ENCODE assay signal across 14 cellular contexts in genomic region chr14:74888164-74889158, GRCh38. TPM values are rescaled to one million over a fixed set of nuclear protein-coding genes. Genes with fewer than 3 reads are reported as not detected.
DNase-seq lines count a peak whose midpoint lies in the region; ATAC-seq, FAIRE-seq and TF ChIP-seq lines count a peak whose summit lies in the region.
"Had no signal": no experiment of that assay in that cellular context is flagged by ENCODE, and none has a peak within 500 bp of the region (broad histone marks: within the 10 kb centered on the region; RNA-seq: fewer than 3 reads in every experiment).

No MANE protein-coding gene starts in this region.

- H3K9me3 Mint-ChIP-seq in CD4-positive, CD25-positive, alpha-beta regulatory T cell = no peaks in the 10 kb centered on the region
- H3K9me3 Mint-ChIP-seq in activated T-helper 2 cell treated with anti-CD3 and anti-CD28 coated beads, Interferon-gamma antibody, Interleukin-2, Interleukin-4, amounts not matched to agents 10 μg/mL and 5 μg/mL and 100 μg/mL, durations not matched to agents 14 hours and 24 hours and 36 hours = no peaks in the 10 kb centered on the region

- H3K36me3 ChIP-seq in CD4-positive, CD25-positive, alpha-beta regulatory T cell (ENCODE audit: control insufficient read depth, insufficient read depth, low read length) = peaks cover 67% of the 10 kb centered on the region
- peaks cover 70% of the 10 kb centered on the region for H3K36me3 ChIP-seq in HUES48 (ENCODE audit: control insufficient read depth, insufficient read depth, low read length)
- H3K36me3 ChIP-seq in left ventricle myocardium inferior = peaks cover 59% of the 10 kb centered on the region

- H3K4me3 Mint-ChIP-seq in CD4-positive, CD25-positive, alpha-beta regulatory T cell = peak overlapping the region in 1 of 4 donors; percentile 10
- H3K4me3 Mint-ChIP-seq in activated T-helper 2 cell treated with anti-CD3 and anti-CD28 coated beads, Interferon-gamma antibody, Interleukin-2, Interleukin-4, amounts not matched to agents 10 μg/mL and 5 μg/mL and 100 μg/mL, durations not matched to agents 14 hours and 24 hours and 36 hours (ENCODE audit: low read depth) = no peak overlapping the region

- H3K4me3 ChIP-seq in CD4-positive, CD25-positive, alpha-beta regulatory T cell (ENCODE audit: low read depth, low read length) = peak overlapping the region; percentile 16
- H3K4me3 ChIP-seq in HUES48 (ENCODE audit: low read depth, low read length) = no peak overlapping the region
- no peak overlapping the region for H3K4me3 ChIP-seq in left ventricle myocardium inferior

- peaks cover 36% of the 10 kb centered on the region for H3K36me3 Mint-ChIP-seq in CD4-positive, CD25-positive, alpha-beta regulatory T cell
- peaks cover 81% of the 10 kb centered on the region for H3K36me3 Mint-ChIP-seq in activated T-helper 2 cell treated with anti-CD3 and anti-CD28 coated beads, Interferon-gamma antibody, Interleukin-2, Interleukin-4, amounts not matched to agents 10 μg/mL and 5 μg/mL and 100 μg/mL, durations not matched to agents 14 hours and 24 hours and 36 hours (ENCODE audit: low read depth)

- no peak overlapping the region for H3K27ac ChIP-seq in CD4-positive, CD25-positive, alpha-beta regulatory T cell (ENCODE audit: insufficient read depth, low read length, poor library complexity, severe bottlenecking)
- peak overlapping the region; percentile 26 for H3K27ac ChIP-seq in HUES48 (ENCODE audit: low read depth, low read length)
- no peak overlapping the region for H3K27ac ChIP-seq in left ventricle myocardium inferior (replicated peaks)
- H3K27ac ChIP-seq: epithelial cell of prostate had no signal

- H3K9ac ChIP-seq in HUES48 (ENCODE audit: low read depth, low read length) = no peak overlapping the region

- H3K27ac Mint-ChIP-seq in CD4-positive, CD25-positive, alpha-beta regulatory T cell = peak overlapping the region; percentile 56 to 74 (median 74)
- peak overlapping the region; percentile 26 for H3K27ac Mint-ChIP-seq in activated T-helper 2 cell treated with anti-CD3 and anti-CD28 coated beads, Interferon-gamma antibody, Interleukin-2, Interleukin-4, amounts not matched to agents 10 μg/mL and 5 μg/mL and 100 μg/mL, durations not matched to agents 14 hours and 24 hours and 36 hours

- intact Hi-C loops in activated T-helper 2 cell treated with anti-CD3 and anti-CD28 coated beads, Interferon-gamma antibody, Interleukin-2, Interleukin-4, amounts not matched to agents 10 μg/mL and 5 μg/mL and 100 μg/mL, durations not matched to agents 14 hours and 24 hours and 36 hours (cut with micrococcal nuclease) = no loop called here
- intact Hi-C loops in posterior cingulate gyrus (cut with DNase I) (no loop called here), left ventricle myocardium inferior (cut with micrococcal nuclease) (no loop called here)

- DNase-seq in CD4-positive, CD25-positive, alpha-beta regulatory T cell = no peak
- DNase-seq in activated T-helper 2 cell treated with anti-CD3 and anti-CD28 coated beads, Interferon-gamma antibody, Interleukin-2, Interleukin-4, amounts not matched to agents 10 μg/mL and 5 μg/mL and 100 μg/mL, durations not matched to agents 14 hours and 24 hours and 36 hours (ENCODE audit: low spot score) = no peak
- DNase-seq in islet precursor cell (peak; percentile 74), urothelium cell line (ENCODE audit: low spot score) (no peak), posterior cingulate gyrus (no peak), left ventricle myocardium inferior (no peak), DMS79 treated with DMSO at 0.1 percent for 48 hours (lab: John Stamatoyannopoulos, UW) (no peak)
- DNase-seq: activated effector memory CD4-positive, alpha-beta T cell treated with anti-CD3 and anti-CD28 coated beads, Interleukin-2, amount 50 U/mL, for 16 hours; MM.1S; NCI-H774; T-helper 9 cell had no signal

- H3K4me1 Mint-ChIP-seq in CD4-positive, CD25-positive, alpha-beta regulatory T cell = peaks cover 22 to 49% (median 43%) of the 10 kb centered on the region in 4 donors
- peaks cover 33% of the 10 kb centered on the region for H3K4me1 Mint-ChIP-seq in activated T-helper 2 cell treated with anti-CD3 and anti-CD28 coated beads, Interferon-gamma antibody, Interleukin-2, Interleukin-4, amounts not matched to agents 10 μg/mL and 5 μg/mL and 100 μg/mL, durations not matched to agents 14 hours and 24 hours and 36 hours (ENCODE audit: low read depth)

- no peaks in the 10 kb centered on the region for H3K9me3 ChIP-seq in CD4-positive, CD25-positive, alpha-beta regulatory T cell (ENCODE audit: control insufficient read depth in 2 of 2, low read length in 2 of 2)
- H3K9me3 ChIP-seq in HUES48 (ENCODE audit: control insufficient read depth, insufficient read depth, low read length) = no peaks in the 10 kb centered on the region
- H3K9me3 ChIP-seq in left ventricle myocardium inferior (replicated peaks) = no peaks in the 10 kb centered on the region

- no peaks in the 10 kb centered on the region for H3K27me3 ChIP-seq in CD4-positive, CD25-positive, alpha-beta regulatory T cell (ENCODE audit: control insufficient read depth, insufficient read depth, low read length)
- H3K27me3 ChIP-seq in HUES48 (ENCODE audit: control insufficient read depth, insufficient read depth, low read length) = no peaks in the 10 kb centered on the region
- no peaks in the 10 kb centered on the region for H3K27me3 ChIP-seq in left ventricle myocardium inferior (ENCODE audit: low read depth)

- peaks cover 32% of the 10 kb centered on the region for H3K4me1 ChIP-seq in CD4-positive, CD25-positive, alpha-beta regulatory T cell (ENCODE audit: control insufficient read depth, insufficient read depth, low read length, poor library complexity, severe bottlenecking)
- H3K4me1 ChIP-seq in HUES48 (ENCODE audit: control insufficient read depth, insufficient read depth, low read length) = peaks cover 51% of the 10 kb centered on the region
- peaks cover 69% of the 10 kb centered on the region for H3K4me1 ChIP-seq in left ventricle myocardium inferior

- no peaks in the 10 kb centered on the region for H3K27me3 Mint-ChIP-seq in CD4-positive, CD25-positive, alpha-beta regulatory T cell
- H3K27me3 Mint-ChIP-seq in activated T-helper 2 cell treated with anti-CD3 and anti-CD28 coated beads, Interferon-gamma antibody, Interleukin-2, Interleukin-4, amounts not matched to agents 10 μg/mL and 5 μg/mL and 100 μg/mL, durations not matched to agents 14 hours and 24 hours and 36 hours (ENCODE audit: low read depth) = no peaks in the 10 kb centered on the region

- no peak for FAIRE-seq in urothelium cell line (lab: Jason Lieb, UNC)

- TF ChIP-seq CTCF in left ventricle myocardium inferior (IDR thresholded peaks at IDR 0.05; ENCODE audit: borderline replicate concordance) = no peak

- ATAC-seq in CD4-positive, CD25-positive, alpha-beta regulatory T cell (ENCODE audit: low read depth in 2 of 2) = no peak

RNA-seq across cellular contexts. Expression of gene DLST, which starts 6.7 kb away (rescaled TPM):
- total RNA-seq in CD4-positive, CD25-positive, alpha-beta regulatory T cell = 122 TPM
- 10 to 100 TPM in 2 of 4 donors, 1 to 10 TPM in 2; 8.1 to 11.7 (median 10.2) TPM for polyA plus RNA-seq in CD4-positive, CD25-positive, alpha-beta regulatory T cell
- 102 and 103 TPM in 2 replicates for total RNA-seq in activated T-helper 2 cell treated with anti-CD3 and anti-CD28 coated beads, Interferon-gamma antibody, Interleukin-2, Interleukin-4, amounts not matched to agents 10 μg/mL and 5 μg/mL and 100 μg/mL, durations not matched to agents 14 hours and 24 hours and 36 hours
- total RNA-seq in left ventricle myocardium inferior = 230 TPM

RNA-seq across cellular contexts. Expression of gene PROX2, which starts 12.5 kb away (rescaled TPM):
- not detected for total RNA-seq in CD4-positive, CD25-positive, alpha-beta regulatory T cell
- polyA plus RNA-seq in CD4-positive, CD25-positive, alpha-beta regulatory T cell = under 1 TPM in 1 of 4 donors, not detected in 3; 0.21 TPM
- 0.05 and 0.34 TPM in 2 replicates for total RNA-seq in activated T-helper 2 cell treated with anti-CD3 and anti-CD28 coated beads, Interferon-gamma antibody, Interleukin-2, Interleukin-4, amounts not matched to agents 10 μg/mL and 5 μg/mL and 100 μg/mL, durations not matched to agents 14 hours and 24 hours and 36 hours
- not detected for total RNA-seq in left ventricle myocardium inferior
- polyA plus RNA-seq: BJ had no signal

RNA-seq across cellular contexts. Expression of gene RPS6KL1, which starts 34.6 kb away (rescaled TPM):
- 4.5 TPM for total RNA-seq in CD4-positive, CD25-positive, alpha-beta regulatory T cell
- 1 to 10 TPM in 2 of 4 donors, under 1 TPM in 2; 0.27 to 3.4 (median 1.4) TPM for polyA plus RNA-seq in CD4-positive, CD25-positive, alpha-beta regulatory T cell
- 10.8 and 12.0 TPM in 2 replicates for total RNA-seq in activated T-helper 2 cell treated with anti-CD3 and anti-CD28 coated beads, Interferon-gamma antibody, Interleukin-2, Interleukin-4, amounts not matched to agents 10 μg/mL and 5 μg/mL and 100 μg/mL, durations not matched to agents 14 hours and 24 hours and 36 hours
- total RNA-seq in left ventricle myocardium inferior = 20.5 TPM
